31 cellular contexts compared by ENCODE assay signal in genomic region chr4:136203199-136203598, GRCh38.
"Had no signal": no experiment of that assay in that cellular context is flagged by ENCODE, and none has a peak within 500 bp of the region (broad histone marks: within the 10 kb centered on the region; RNA-seq: fewer than 3 reads in every experiment).

No MANE protein-coding gene starts in this region.

- H3K36me3 Mint-ChIP-seq: activated naive CD4-positive, alpha-beta T cell treated with anti-CD3 and anti-CD28 coated beads, Interleukin-2, amount 50 U/mL, for 72 hours had no signal

- H3K4me2 ChIP-seq: PC-9 had no signal

- H3K36me3 ChIP-seq: adrenal gland, breast epithelium had no signal

- H3K27me3 ChIP-seq: adrenal gland, body of pancreas, breast epithelium had no signal

- FAIRE-seq: astrocyte, RCC 7860 had no signal

- DNase-seq: activated CD4-positive, alpha-beta T cell treated with anti-CD3 and anti-CD28 coated beads for 36 hours; activated CD4-positive, alpha-beta T cell treated with anti-CD3 and anti-CD28 coated beads, Interleukin-2, amount 10 ng/mL, durations not matched to agents 7 days and 5 days; activated CD4-positive, alpha-beta T cell treated with anti-CD3 and anti-CD28 coated beads, Interleukin-2, amount 50 U/mL, for 48 hours; activated CD8-positive, alpha-beta T cell treated with anti-CD3 and anti-CD28 coated beads, Interleukin-2, amount 10 ng/mL, durations not matched to agents 7 days and 5 days; activated gamma-delta T cell; activated naive CD4-positive, alpha-beta T cell treated with anti-CD3 and anti-CD28 coated beads for 36 hours; activated T-cell treated with anti-CD3 and anti-CD28 coated beads, Interleukin-2, amount 50 U/mL, for 24 hours; adrenal gland; body of pancreas; MM.1S; MV-4-11; NCI-H1092; NCI-H1436 treated with DMSO at 0.1 percent for 48 hours; NCI-H1694 treated with DMSO at 0.1 percent for 48 hours; NCI-H2029; NCI-H510A; NCI-H526; NCI-H748 treated with DMSO at 0.1 percent for 48 hours; NK-92 treated with Interleukin-12 subunit alpha and Interleukin-12 subunit beta, amount 100 ng/mL, for 24 hours; PC-9; SIG-M5; T1000 had no signal

- H3K4me3 Mint-ChIP-seq: activated CD4-positive, alpha-beta T cell treated with anti-CD3 and anti-CD28 coated beads for 36 hours; activated CD4-positive, alpha-beta T cell treated with anti-CD3 and anti-CD28 coated beads, Interleukin-2, amount 10 ng/mL, durations not matched to agents 7 days and 5 days; activated CD8-positive, alpha-beta T cell treated with anti-CD3 and anti-CD28 coated beads, Interleukin-2, amount 10 ng/mL, durations not matched to agents 7 days and 5 days; activated naive CD4-positive, alpha-beta T cell treated with anti-CD3 and anti-CD28 coated beads for 36 hours; activated T-cell treated with anti-CD3 and anti-CD28 coated beads, Interleukin-2, amount 50 U/mL, for 24 hours had no signal

- H3K9me3 Mint-ChIP-seq: activated CD4-positive, alpha-beta T cell treated with anti-CD3 and anti-CD28 coated beads, Interleukin-2, amount 10 ng/mL, durations not matched to agents 7 days and 5 days had no signal

- H2AFZ ChIP-seq: PC-9 had no signal

- H3K27ac Mint-ChIP-seq: activated CD4-positive, alpha-beta T cell treated with anti-CD3 and anti-CD28 coated beads for 36 hours; activated CD4-positive, alpha-beta T cell treated with anti-CD3 and anti-CD28 coated beads, Interleukin-2, amount 10 ng/mL, durations not matched to agents 7 days and 5 days; activated CD8-positive, alpha-beta T cell treated with anti-CD3 and anti-CD28 coated beads, Interleukin-2, amount 10 ng/mL, durations not matched to agents 7 days and 5 days; activated naive CD4-positive, alpha-beta T cell treated with anti-CD3 and anti-CD28 coated beads for 36 hours; activated naive CD4-positive, alpha-beta T cell treated with anti-CD3 and anti-CD28 coated beads, Interleukin-2, amount 50 U/mL, for 72 hours; activated T-cell treated with anti-CD3 and anti-CD28 coated beads, Interleukin-2, amount 50 U/mL, for 24 hours; activated T-helper 2 cell treated with anti-CD3 and anti-CD28 coated beads, Interferon-gamma antibody, Interleukin-2, Interleukin-4, amounts not matched to agents 10 μg/mL and 5 μg/mL and 100 μg/mL, durations not matched to agents 14 hours and 24 hours and 36 hours had no signal

- H3K4me1 ChIP-seq: adrenal gland, body of pancreas, breast epithelium had no signal

- H3K27me3 Mint-ChIP-seq: activated CD4-positive, alpha-beta T cell treated with anti-CD3 and anti-CD28 coated beads for 36 hours; activated CD4-positive, alpha-beta T cell treated with anti-CD3 and anti-CD28 coated beads, Interleukin-2, amount 10 ng/mL, durations not matched to agents 7 days and 5 days; activated T-cell treated with anti-CD3 and anti-CD28 coated beads, Interleukin-2, amount 50 U/mL, for 24 hours had no signal

- H3K4me3 ChIP-seq: adrenal gland, body of pancreas, breast epithelium, PC-9 had no signal

- H3K4me1 Mint-ChIP-seq: activated CD4-positive, alpha-beta T cell treated with anti-CD3 and anti-CD28 coated beads for 36 hours; activated CD4-positive, alpha-beta T cell treated with anti-CD3 and anti-CD28 coated beads, Interleukin-2, amount 10 ng/mL, durations not matched to agents 7 days and 5 days had no signal

- H3K27ac ChIP-seq: adrenal gland, body of pancreas, breast epithelium, PC-9, RWPE1 had no signal

- ATAC-seq: activated CD4-positive, alpha-beta T cell treated with anti-CD3 and anti-CD28 coated beads for 36 hours; activated CD4-positive, CD25-positive, alpha-beta regulatory T cell treated with anti-CD3 and anti-CD28 coated beads, Interleukin-2, amount 50 U/mL, for 24 hours; activated CD8-positive, alpha-beta T cell treated with anti-CD3 and anti-CD28 coated beads, Interleukin-2, amount 10 ng/mL, durations not matched to agents 7 days and 5 days; activated naive CD4-positive, alpha-beta T cell treated with anti-CD3 and anti-CD28 coated beads, Interleukin-2, amount 50 U/mL, for 72 hours; body of pancreas; Right ventricle myocardium inferior; SK-N-SH treated with all-trans-retinoic acid at 6 μM for 48 hours had no signal

- H3K9me3 ChIP-seq: adrenal gland, body of pancreas, breast epithelium had no signal
